1 cellular context compared by ENCODE assay signal in the genomic region with DNA sequence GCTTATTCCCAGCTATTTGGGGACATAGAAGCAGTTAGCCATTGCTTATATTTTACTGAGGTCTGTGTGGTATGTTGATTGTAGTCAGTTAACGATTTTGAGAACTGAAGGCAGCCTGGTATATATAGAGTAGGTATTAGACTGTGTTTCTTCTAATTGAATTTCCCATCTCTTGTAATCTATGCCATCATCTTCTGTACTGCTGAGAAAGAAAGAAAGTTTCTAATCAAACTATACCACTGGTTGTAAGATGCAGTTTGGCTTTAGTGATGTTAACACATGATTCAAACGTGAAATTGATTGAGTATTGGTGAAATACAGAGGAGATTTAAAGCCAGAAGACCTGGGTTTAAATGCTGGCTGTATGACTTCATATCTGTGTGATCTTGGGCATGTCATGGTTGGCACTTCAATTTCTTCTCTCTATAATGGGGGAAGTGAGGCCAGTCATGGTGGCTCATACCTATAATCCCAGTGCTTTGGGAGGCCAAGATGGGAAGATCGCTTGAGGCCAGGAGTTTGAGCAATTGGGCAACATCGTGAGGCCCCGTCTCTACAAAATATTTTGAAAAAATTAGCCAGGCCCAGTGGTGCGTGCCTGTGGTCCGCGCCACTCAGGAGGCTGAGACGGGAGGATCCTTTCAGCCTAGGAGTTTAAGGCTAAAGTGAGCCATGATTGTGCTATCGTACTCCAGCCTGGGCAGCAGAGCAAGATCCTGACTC.
TF ChIP-seq lines count a peak whose summit lies in the region.

No MANE protein-coding gene starts in this region.

TF ChIP-seq in WTC11, 78 proteins besides CTCF, POLR2A, EP300 and RAD21 (continued from another document):
- TF ChIP-seq, protein P1, sequence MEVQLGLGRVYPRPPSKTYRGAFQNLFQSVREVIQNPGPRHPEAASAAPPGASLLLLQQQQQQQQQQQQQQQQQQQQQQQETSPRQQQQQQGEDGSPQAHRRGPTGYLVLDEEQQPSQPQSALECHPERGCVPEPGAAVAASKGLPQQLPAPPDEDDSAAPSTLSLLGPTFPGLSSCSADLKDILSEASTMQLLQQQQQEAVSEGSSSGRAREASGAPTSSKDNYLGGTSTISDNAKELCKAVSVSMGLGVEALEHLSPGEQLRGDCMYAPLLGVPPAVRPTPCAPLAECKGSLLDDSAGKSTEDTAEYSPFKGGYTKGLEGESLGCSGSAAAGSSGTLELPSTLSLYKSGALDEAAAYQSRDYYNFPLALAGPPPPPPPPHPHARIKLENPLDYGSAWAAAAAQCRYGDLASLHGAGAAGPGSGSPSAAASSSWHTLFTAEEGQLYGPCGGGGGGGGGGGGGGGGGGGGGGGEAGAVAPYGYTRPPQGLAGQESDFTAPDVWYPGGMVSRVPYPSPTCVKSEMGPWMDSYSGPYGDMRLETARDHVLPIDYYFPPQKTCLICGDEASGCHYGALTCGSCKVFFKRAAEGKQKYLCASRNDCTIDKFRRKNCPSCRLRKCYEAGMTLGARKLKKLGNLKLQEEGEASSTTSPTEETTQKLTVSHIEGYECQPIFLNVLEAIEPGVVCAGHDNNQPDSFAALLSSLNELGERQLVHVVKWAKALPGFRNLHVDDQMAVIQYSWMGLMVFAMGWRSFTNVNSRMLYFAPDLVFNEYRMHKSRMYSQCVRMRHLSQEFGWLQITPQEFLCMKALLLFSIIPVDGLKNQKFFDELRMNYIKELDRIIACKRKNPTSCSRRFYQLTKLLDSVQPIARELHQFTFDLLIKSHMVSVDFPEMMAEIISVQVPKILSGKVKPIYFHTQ (CRISPR knock-in tag; IDR thresholded peaks at IDR 0.05): no peak
- TF ChIP-seq JUN (CRISPR knock-in tag; IDR thresholded peaks at IDR 0.05): no peak
